In the genomic region with DNA sequence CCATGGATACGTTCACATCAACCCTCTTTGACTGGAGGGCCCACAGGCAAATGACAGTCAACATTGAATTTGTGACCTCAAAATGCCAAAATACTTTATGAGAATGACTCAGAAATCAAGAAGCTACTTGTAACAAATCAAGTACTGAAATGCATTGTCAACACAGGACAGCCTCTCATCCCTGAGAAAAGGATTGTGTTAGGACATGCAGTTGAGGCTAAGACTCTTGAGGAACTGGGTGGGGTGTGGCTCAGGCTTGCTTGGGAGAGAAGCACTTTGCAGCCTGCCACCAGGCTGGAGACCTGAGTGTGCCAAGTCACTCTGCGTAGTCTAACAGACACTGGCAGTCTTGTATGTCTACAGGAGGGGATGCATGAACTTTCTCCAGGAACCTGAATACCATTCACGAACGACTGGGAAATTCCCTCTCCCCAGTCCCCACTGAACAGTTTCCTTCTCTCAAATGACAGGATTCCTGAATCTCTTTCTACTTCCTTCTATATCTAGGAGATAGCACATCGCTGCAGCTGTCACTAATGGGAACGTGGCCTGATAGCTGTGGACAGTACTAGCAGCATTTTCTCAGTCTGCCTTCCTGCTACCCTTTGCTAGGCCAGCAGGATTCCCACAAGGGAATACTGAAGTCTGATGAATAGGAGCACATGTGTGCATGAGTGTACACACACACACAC, we compare ENCODE assay signal across 18 cellular contexts. TPM values are rescaled to one million over a fixed set of nuclear protein-coding genes. Genes with fewer than 3 reads are reported as not detected.
"Had no signal": no experiment of that assay in that cellular context is flagged by ENCODE, and none has a peak within 500 bp of the region (broad histone marks: within the 10 kb centered on the region; RNA-seq: fewer than 3 reads in every experiment).

No MANE protein-coding gene starts in this region.

- ATAC-seq: activated CD8-positive, alpha-beta memory T cell treated with anti-CD3 and anti-CD28 coated beads, Interleukin-2, amount 10 ng/mL, durations not matched to agents 7 days and 5 days; heart right ventricle; left ventricle myocardium superior; right cardiac atrium; stimulated activated naive CD8-positive, alpha-beta T cell treated with anti-CD3 and anti-CD28 coated beads, Interleukin-15, Interleukin-2, amounts not matched to agents 100 U/mL and 50 U/mL, for 24 hours had no signal

- H3K4me1 ChIP-seq: testis had no signal

- H3K9me3 ChIP-seq: esophagus muscularis mucosa, heart right ventricle, spleen, testis had no signal

- H3K36me3 ChIP-seq: esophagus muscularis mucosa, heart right ventricle, spleen had no signal

- H3K27ac ChIP-seq: esophagus muscularis mucosa, heart right ventricle, spleen, testis had no signal

- DNase-seq: activated CD4-positive, CD25-positive, alpha-beta regulatory T cell; activated CD8-positive, alpha-beta memory T cell treated with anti-CD3 and anti-CD28 coated beads, Interleukin-2, amount 10 ng/mL, durations not matched to agents 7 days and 5 days; activated effector memory CD4-positive, alpha-beta T cell treated with anti-CD3 and anti-CD28 coated beads, Interleukin-2, amount 50 U/mL, for 16 hours; activated T-cell treated with anti-CD3 and anti-CD28 coated beads, Interleukin-2, amount 50 U/mL, for 24 hours; amniotic stem cell; cerebellar nuclear complex; dermis blood vessel endothelial cell; foreskin fibroblast; heart right ventricle; islet precursor cell; left ventricle myocardium superior; mesendoderm; right cardiac atrium; spleen; stimulated activated CD4-positive, alpha-beta T cell treated with anti-CD3 and anti-CD28 coated beads, Interleukin-1b, Interleukin-23, amount 100 ng/mL, for 48 hours; stimulated activated naive CD8-positive, alpha-beta T cell treated with anti-CD3 and anti-CD28 coated beads, Interleukin-15, Interleukin-2, amounts not matched to agents 100 U/mL and 50 U/mL, for 24 hours; testis had no signal

- H3K4me3 ChIP-seq: esophagus muscularis mucosa, heart right ventricle, spleen, testis had no signal

- H3K27me3 ChIP-seq: testis had no signal

RNA-seq across cellular contexts. Expression of gene TSPAN33, which starts 40.6 kb away (rescaled TPM):
- total RNA-seq: dermis blood vessel endothelial cell had no signal
